In the genomic region with DNA sequence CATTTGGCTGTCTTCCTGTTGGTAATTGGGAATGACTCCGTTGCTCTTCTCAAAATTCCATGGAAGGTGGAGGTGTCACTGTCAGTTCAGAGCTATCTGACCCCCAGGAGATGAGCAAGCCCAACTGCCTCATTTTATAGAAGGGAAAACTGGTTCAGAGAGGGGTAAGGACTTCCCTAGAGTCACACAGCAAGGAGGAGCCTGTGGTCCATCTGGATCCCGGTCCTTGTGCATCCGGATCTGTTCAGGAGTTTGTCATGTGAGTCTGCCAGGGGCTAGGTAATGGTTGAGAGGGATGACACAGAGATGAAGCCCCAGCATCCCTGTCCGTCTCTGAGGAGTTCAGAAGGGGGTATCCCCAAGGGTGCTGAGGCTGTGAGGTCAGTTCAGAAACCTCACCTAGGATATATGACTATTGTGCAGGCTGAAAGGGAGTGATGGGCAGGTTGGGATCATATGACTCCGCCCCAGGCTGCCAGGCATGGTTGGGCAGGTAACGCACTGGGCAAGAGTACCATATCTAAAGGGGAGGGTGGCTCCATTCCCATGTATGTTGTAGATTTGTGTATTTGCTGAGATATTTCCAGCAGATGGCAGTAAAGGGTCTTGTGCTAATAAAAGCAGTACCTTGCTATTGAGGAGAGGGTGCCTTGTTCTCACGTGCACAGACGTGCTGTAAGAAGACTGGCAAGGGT, we compare ENCODE assay signal across 8 cellular contexts. TPM values are rescaled to one million over a fixed set of nuclear protein-coding genes. Genes with fewer than 3 reads are reported as not detected.
DNase-seq lines count a peak whose midpoint lies in the region; ATAC-seq and TF ChIP-seq lines count a peak whose summit lies in the region.

No MANE protein-coding gene starts in this region.

- TF ChIP-seq CTCF in progenitor cell of endocrine pancreas (IDR thresholded peaks at IDR 0.05; ENCODE audit: unreplicated experiment), result peak; percentile 60

- H3K9me3 Mint-ChIP-seq in progenitor cell of endocrine pancreas (ENCODE audit: low read depth), result no peaks in the 10 kb centered on the region

- H3K4me1 Mint-ChIP-seq in progenitor cell of endocrine pancreas (ENCODE audit: low read depth), result peaks cover 10% of the 10 kb centered on the region

- H3K36me3 Mint-ChIP-seq in progenitor cell of endocrine pancreas (ENCODE audit: insufficient read depth), result no peaks in the 10 kb centered on the region

- no peak overlapping the region for H3K27ac Mint-ChIP-seq in progenitor cell of endocrine pancreas

- DNase-seq in NCI-H2107 treated with DMSO at 0.1 percent for 48 hours (lab: John Stamatoyannopoulos, UW; ENCODE audit: unreplicated experiment) (peak; percentile 4), NCI-H2107 (lab: John Stamatoyannopoulos, UW) (no peak), NAMALWA (ENCODE audit: low spot score) (peak; percentile 68), fibroblast of peridontal ligament (ENCODE audit: extremely low read depth) (peak; percentile 61), progenitor cell of endocrine pancreas (ENCODE audit: low spot score, unreplicated experiment) (no peak), ureter (ENCODE audit: low spot score) (no peak)

- peak; percentile 76 for ATAC-seq in SK-N-SH treated with all-trans-retinoic acid at 6 μM for 48 hours
- ATAC-seq in HG03196 (IDR thresholded peaks at IDR 0.05; ENCODE audit: unreplicated experiment), result no peak

- no peak overlapping the region for H3K4me3 Mint-ChIP-seq in progenitor cell of endocrine pancreas (ENCODE audit: low read depth)

- no peaks in the 10 kb centered on the region for H3K27me3 Mint-ChIP-seq in progenitor cell of endocrine pancreas

TF ChIP-seq in SK-N-SH treated with all-trans-retinoic acid at 6 μM for 48 hours, 23 proteins besides CTCF, POLR2A, EP300 and RAD21:
- no peak for TF ChIP-seq TCF4 (CRISPR knock-in tag; IDR thresholded peaks at IDR 0.05; ENCODE audit: borderline replicate concordance)
- TF ChIP-seq POU6F1 (CRISPR knock-in tag; IDR thresholded peaks at IDR 0.05; ENCODE audit: borderline replicate concordance, low read depth), result no peak
- no peak for TF ChIP-seq CSRNP3 (CRISPR knock-in tag; IDR thresholded peaks at IDR 0.05)
- TF ChIP-seq PATZ1 (CRISPR knock-in tag; IDR thresholded peaks at IDR 0.05; ENCODE audit: borderline replicate concordance), result no peak
- TF ChIP-seq GLIS3 (CRISPR knock-in tag; IDR thresholded peaks at IDR 0.05), result no peak
- no peak for TF ChIP-seq OSR1 (CRISPR knock-in tag; IDR thresholded peaks at IDR 0.05)
- TF ChIP-seq ZFP30 (CRISPR knock-in tag; IDR thresholded peaks at IDR 0.05), result no peak

RNA-seq across cellular contexts. Expression of gene SLC29A3, which starts 16.0 kb away (rescaled TPM):
- total RNA-seq in progenitor cell of endocrine pancreas, result 13.3 and 13.7 TPM in 2 replicates
- total RNA-seq in ureter, result 22.4 TPM

Comparison
In these comparisons a context has a peak if more than half of its experiments do, and no peak if none do; other contexts are left out.
1. DNase-seq: peak in NCI-H2107 treated with DMSO at 0.1 percent for 48 hours (single experiment), NAMALWA (single experiment) and fibroblast of peridontal ligament (single experiment); none in NCI-H2107 (single experiment), progenitor cell of endocrine pancreas (single experiment) and ureter (single experiment).